Comparison of ENCODE assay signal across 17 cellular contexts in genomic region chr11:126920833-126921232, GRCh38.
A peak's percentile ranks its signal among the peaks of the same experiment; 100 is the strongest.
DNase-seq lines count a peak whose midpoint lies in the region; ATAC-seq, FAIRE-seq and TF ChIP-seq lines count a peak whose summit lies in the region.
"Had no signal": no experiment of that assay in that cellular context is flagged by ENCODE, and none has a peak within 500 bp of the region (broad histone marks: within the 10 kb centered on the region; RNA-seq: fewer than 3 reads in every experiment).

No MANE protein-coding gene starts in this region.

- TF ChIP-seq CTCF in SK-N-SH (IDR thresholded peaks at IDR 0.05) (peak; percentile 26; the same call in 1 of the 2 replicates), H1 (IDR thresholded peaks at IDR 0.05; ENCODE audit: control extremely low read depth in 1 of 3, insufficient read depth in 1 of 3, low read depth in 1 of 3, low read length in 3 of 3) (peak; percentile 40 to 59 (median 41); a peak in 3 of 4 replicates)

- H3K27me3 ChIP-seq in SK-N-SH (ENCODE audit: insufficient read depth) (no peaks in the 10 kb centered on the region), H1 (replicated peaks in 1 of 4; ENCODE audit: control insufficient read depth in 3 of 4, extremely low read depth in 1 of 4, insufficient read depth in 3 of 4, low read length in 3 of 4) (no peaks in the 10 kb centered on the region)

- ATAC-seq in SK-N-SH treated with all-trans-retinoic acid at 6 μM for 48 hours (no peak), Right ventricle myocardium superior (ENCODE audit: poor library complexity) (no peak)

- peaks cover 4% of the 10 kb centered on the region for H3K4me1 Mint-ChIP-seq in activated CD4-positive, alpha-beta memory T cell treated with anti-CD3 and anti-CD28 coated beads for 36 hours (ENCODE audit: low read depth)

- no peak overlapping the region for H3K4ac ChIP-seq in H1 (replicated peaks; ENCODE audit: insufficient read length, low read depth, low read length)

- intact Hi-C loops in activated CD4-positive, alpha-beta memory T cell treated with anti-CD3 and anti-CD28 coated beads for 36 hours (cut with micrococcal nuclease) = no loop called here
- intact Hi-C loops in Right ventricle myocardium superior (cut with DNase I) = no loop called here

- peaks cover 14% of the 10 kb centered on the region; the same call in 1 of the 2 replicates for H3K79me2 ChIP-seq in SK-N-SH (ENCODE audit: insufficient read depth)
- H3K79me2 ChIP-seq in H1 (ENCODE audit: control insufficient read depth in 1 of 2, insufficient read depth in 2 of 2, low read length in 2 of 2) = no peaks in the 10 kb centered on the region

- no peak overlapping the region for H4K5ac ChIP-seq in H1 (ENCODE audit: insufficient read length, low read depth, low read length)

- DNase-seq in SK-N-SH = no peak
- peak; percentile 11 for DNase-seq in NAMALWA (ENCODE audit: low spot score)
- DNase-seq in H1 (ENCODE audit: low read depth in 1 of 2, low spot score in 2 of 2) = peak in 1 of 2 experiments; percentile 50
- no peak for DNase-seq in HuH-7.5 (ENCODE audit: low spot score)
- no peak for DNase-seq in ureter (ENCODE audit: low spot score)
- DNase-seq in activated CD4-positive, alpha-beta memory T cell treated with anti-CD3 and anti-CD28 coated beads for 36 hours = no peak
- DNase-seq in Right ventricle myocardium superior = no peak
- DNase-seq: 8988T, GF-D8, KBM-7, NCI-H1105, NCI-H187, NCI-H446, NCI-H82, T1000 had no signal

- H4K8ac ChIP-seq in H1 (ENCODE audit: extremely low read depth, insufficient read depth, low read length) = no peak overlapping the region

- H3K27ac Mint-ChIP-seq in activated CD4-positive, alpha-beta memory T cell treated with anti-CD3 and anti-CD28 coated beads for 36 hours = no peak overlapping the region

- no peaks in the 10 kb centered on the region for H3K79me1 ChIP-seq in H1 (ENCODE audit: low read depth, low read length)

- no peak overlapping the region for H3K56ac ChIP-seq in H1 (replicated peaks; ENCODE audit: insufficient read length, low read depth, low read length)

- H3K9ac ChIP-seq in SK-N-SH (no peak overlapping the region), H1 (replicated peaks in 1 of 4; ENCODE audit: extremely low read depth in 1 of 4, low read depth in 3 of 4, low read length in 3 of 4) (no peak overlapping the region)

- H3K23ac ChIP-seq in H1 (ENCODE audit: insufficient read length) = no peak overlapping the region

- no peak overlapping the region for H4K91ac ChIP-seq in H1 (replicated peaks; ENCODE audit: insufficient read length, low read length)

- CTCF ChIA-PET in SK-N-SH (lab: Yijun Ruan, JAX) (no interaction called here), H1 (lab: Charles Lee; ENCODE audit: partially characterized antibody) (interaction anchor here (0.7 to 1.0 kb wide), 2 partner anchors 46 to 233 kb away, joined by 3 read pairs; no protein-coding TSS in a partner anchor)
- CTCF ChIA-PET in activated CD4-positive, alpha-beta memory T cell treated with anti-CD3 and anti-CD28 coated beads for 36 hours (lab: Charles Lee) = no interaction called here

- H2BK5ac ChIP-seq in H1 (ENCODE audit: low read depth, low read length) = no peak overlapping the region

- no peaks in the 10 kb centered on the region for H3K23me2 ChIP-seq in H1 (ENCODE audit: low read depth, low read length)

- H2AK5ac ChIP-seq in H1 (ENCODE audit: low read depth, low read length) = no peak overlapping the region

- no peak overlapping the region for H2BK12ac ChIP-seq in H1 (ENCODE audit: low read depth, low read length)

- H3K18ac ChIP-seq in H1 (ENCODE audit: extremely low read depth, low read length) = no peak overlapping the region

- WGBS in SK-N-SH (ENCODE audit: low lambda C conversion rate) = 85% methylated on average over 4 of the region's 4 CpGs
- WGBS in H1 (ENCODE audit: extremely low coverage in 1 of 2, insufficient coverage in 1 of 2, insufficient read length in 1 of 2, insufficient replicate concordance in 2 of 2, low coverage in 1 of 2, low lambda C conversion rate in 2 of 2, missing lambda C conversion rate in 1 of 2), 2 experiments = 77% methylated on average over 4 of the region's 4 CpGs; no CpG with 5 or more reads in 1 of the 2 experiments

- no peak overlapping the region for H2BK120ac ChIP-seq in H1 (replicated peaks; ENCODE audit: low read depth, low read length)

- H3K4me2 ChIP-seq in SK-N-SH (no peak overlapping the region), H1 (ENCODE audit: insufficient read depth in 1 of 2, low read depth in 2 of 2, low read length in 2 of 2) (no peak overlapping the region)

- H2BK15ac ChIP-seq in H1 (ENCODE audit: low read length) = no peak overlapping the region

- peaks cover 3% of the 10 kb centered on the region for H3K27me3 Mint-ChIP-seq in activated CD4-positive, alpha-beta memory T cell treated with anti-CD3 and anti-CD28 coated beads for 36 hours

- H2BK20ac ChIP-seq in H1 (ENCODE audit: low read length) = no peak overlapping the region

- H2AFZ ChIP-seq in SK-N-SH (ENCODE audit: low read depth) (no peak overlapping the region), H1 (ENCODE audit: low read length) (no peak overlapping the region)

- no peaks in the 10 kb centered on the region for H3K36me3 Mint-ChIP-seq in activated CD4-positive, alpha-beta memory T cell treated with anti-CD3 and anti-CD28 coated beads for 36 hours

- TF ChIP-seq EP300 in SK-N-SH (IDR thresholded peaks at IDR 0.05; ENCODE audit: borderline replicate concordance in 1 of 2, low read depth in 1 of 2, low read length in 1 of 2) = no peak
- no peak for TF ChIP-seq EP300 in H1 (IDR thresholded peaks at IDR 0.05; ENCODE audit: borderline replicate concordance in 1 of 2, low read depth in 2 of 2, low read length in 2 of 2)

- H3K27ac ChIP-seq in SK-N-SH (ENCODE audit: low read depth in 2 of 2, low read length in 1 of 2) (no peak overlapping the region), H1 (ENCODE audit: low read depth, low read length) (no peak overlapping the region)

- H3K4me1 ChIP-seq in SK-N-SH (ENCODE audit: control insufficient read depth in 1 of 2, insufficient read depth in 2 of 2, low read depth in 1 of 2, low read length in 1 of 2) (peaks cover 6 to 9% of the 10 kb centered on the region in 2 experiments; a peak in 2 of 4 replicates), H1 (replicated peaks in 1 of 4; ENCODE audit: control insufficient read depth in 3 of 4, insufficient read depth in 4 of 4, low read length in 3 of 4) (peaks cover 0 to 4% (median 0%) of the 10 kb centered on the region in 4 experiments; a peak in 1 of 7 replicates)

- H4K20me1 ChIP-seq in SK-N-SH (ENCODE audit: insufficient read depth) (no peaks in the 10 kb centered on the region), H1 (replicated peaks in 1 of 2; ENCODE audit: control insufficient read depth in 1 of 2, insufficient read depth in 2 of 2, low read length in 2 of 2) (no peaks in the 10 kb centered on the region)

- no peak for TF ChIP-seq POLR2A in H1 (IDR thresholded peaks at IDR 0.05; ENCODE audit: control extremely low read depth in 1 of 2, low read depth in 2 of 2, low read length in 2 of 2)

- no peak overlapping the region for H3K4me3 Mint-ChIP-seq in activated CD4-positive, alpha-beta memory T cell treated with anti-CD3 and anti-CD28 coated beads for 36 hours

- TF ChIP-seq RAD21 in SK-N-SH (IDR thresholded peaks at IDR 0.05; ENCODE audit: low read length) (no peak), H1 (IDR thresholded peaks at IDR 0.05 in 1 of 2, conservative IDR thresholded peaks at IDR 0.05 in 1 of 2; ENCODE audit: low read depth in 2 of 2, low read length in 2 of 2) (peak; percentile 35 to 55)

- no peaks in the 10 kb centered on the region for H3K9me2 ChIP-seq in SK-N-SH

- peaks cover 18% of the 10 kb centered on the region for H3F3A ChIP-seq in SK-N-SH (replicated peaks; ENCODE audit: insufficient read depth)

- H3K9me3 Mint-ChIP-seq in activated CD4-positive, alpha-beta memory T cell treated with anti-CD3 and anti-CD28 coated beads for 36 hours = peaks cover 4% of the 10 kb centered on the region

- H3K14ac ChIP-seq in H1 (ENCODE audit: insufficient read length) = no peak overlapping the region

- H3K36me3 ChIP-seq in SK-N-SH (replicated peaks in 1 of 2; ENCODE audit: control insufficient read depth in 1 of 2, insufficient read depth in 2 of 2, low read length in 1 of 2) = no peaks in the 10 kb centered on the region
- no peaks in the 10 kb centered on the region for H3K36me3 ChIP-seq in H1 (ENCODE audit: control insufficient read depth in 2 of 4, insufficient read depth in 4 of 4, low read length in 3 of 4)

- FAIRE-seq in H1 (lab: Jason Lieb, UNC) = no peak
- FAIRE-seq: H54 had no signal

- H3K9me3 ChIP-seq in SK-N-SH (no peaks in the 10 kb centered on the region), H1 (ENCODE audit: insufficient read depth in 2 of 2, low read depth in 1 of 2, low read length in 1 of 2) (no peaks in the 10 kb centered on the region)

- H3K4me3 ChIP-seq in SK-N-SH (ENCODE audit: low read depth in 2 of 2, low read length in 1 of 2) (no peak overlapping the region), H1 (ENCODE audit: extremely low read depth in 1 of 4, insufficient read depth in 2 of 4, low read depth in 3 of 4, low read length in 4 of 4) (no peak overlapping the region)

- POLR2A ChIA-PET in SK-N-SH (lab: Yijun Ruan, JAX) = no interaction called here
- POLR2A ChIA-PET in H1 (lab: Charles Lee; ENCODE audit: partially characterized antibody) = no interaction called here
- POLR2A ChIA-PET in activated CD4-positive, alpha-beta memory T cell treated with anti-CD3 and anti-CD28 coated beads for 36 hours (lab: Charles Lee) = no interaction called here

TF ChIP-seq in SK-N-SH, 30 proteins besides CTCF, POLR2A, EP300 and RAD21 (continues in another document):
- TF ChIP-seq CHD2 (IDR thresholded peaks at IDR 0.05; ENCODE audit: low read length, partially characterized antibody) = no peak
- no peak for TF ChIP-seq MXI1 (IDR thresholded peaks at IDR 0.05; ENCODE audit: low read depth, low read length)

TF ChIP-seq in SK-N-SH treated with all-trans-retinoic acid at 6 μM for 48 hours, 23 proteins besides CTCF, POLR2A, EP300 and RAD21 (continues in another document):
- no peak for TF ChIP-seq CSDC2 (CRISPR knock-in tag; IDR thresholded peaks at IDR 0.05)

TF ChIP-seq in H1, 55 proteins besides CTCF, POLR2A, EP300 and RAD21 (continues in another document):
- no peak for TF ChIP-seq EGR1 (IDR thresholded peaks at IDR 0.05; ENCODE audit: borderline replicate concordance, low read depth, low read length)
- no peak for TF ChIP-seq NANOG (IDR thresholded peaks at IDR 0.05; ENCODE audit: insufficient read depth, low read depth, low read length, poor library complexity, severe bottlenecking)
- no peak for TF ChIP-seq JUN (IDR thresholded peaks at IDR 0.05; ENCODE audit: low read depth, low read length)
- TF ChIP-seq ASH2L (IDR thresholded peaks at IDR 0.05; ENCODE audit: low read length) = no peak
- TF ChIP-seq BRCA1 (IDR thresholded peaks at IDR 0.05; ENCODE audit: low read depth, low read length) = no peak
- TF ChIP-seq MAX (IDR thresholded peaks at IDR 0.05) = no peak
- TF ChIP-seq HDAC2 (IDR thresholded peaks at IDR 0.05; ENCODE audit: borderline replicate concordance in 1 of 2, low read depth in 2 of 2, low read length in 2 of 2) = no peak
- no peak for TF ChIP-seq SRF (IDR thresholded peaks at IDR 0.05; ENCODE audit: low read depth, low read length)

Comparison
In these comparisons a context has a peak if more than half of its experiments do, and no peak if none do; other contexts are left out.
1. Of the 17 proteins assayed by ChIP-seq in both H1 and SK-N-SH: peak only in H1: RAD21; only in SK-N-SH: none; in both: CTCF; in neither: 15.